Comparison of ENCODE assay signal across 27 cellular contexts in genomic region chr7:5183899-5184298, GRCh38.
"Had no signal": no experiment of that assay in that cellular context is flagged by ENCODE, and none has a peak within 500 bp of the region (broad histone marks: within the 10 kb centered on the region; RNA-seq: fewer than 3 reads in every experiment).

No MANE protein-coding gene starts in this region.

- H3K36me3 Mint-ChIP-seq: activated CD4-positive, alpha-beta memory T cell treated with anti-CD3 and anti-CD28 coated beads for 36 hours; activated naive CD8-positive, alpha-beta T cell; brain had no signal

- H3K9me3 Mint-ChIP-seq: activated CD4-positive, alpha-beta memory T cell treated with anti-CD3 and anti-CD28 coated beads for 36 hours; activated CD4-positive, alpha-beta T cell treated with anti-CD3 and anti-CD28 coated beads, Interleukin-2, amount 10 ng/mL, durations not matched to agents 24 days and 14 days; activated T-cell treated with anti-CD3 and anti-CD28 coated beads, Interleukin-2, amount 50 U/mL, for 4 hours; activated T-helper 17 cell treated with anti-CD3 and anti-CD28 coated beads, Interleukin-2, amount 50 U/mL, for 72 hours had no signal

- H3K4me1 Mint-ChIP-seq: activated CD4-positive, alpha-beta T cell treated with anti-CD3 and anti-CD28 coated beads for 36 hours; activated CD4-positive, alpha-beta T cell treated with anti-CD3 and anti-CD28 coated beads, Interleukin-2, amount 10 ng/mL, durations not matched to agents 24 days and 14 days; activated T-helper 17 cell treated with anti-CD3 and anti-CD28 coated beads, Interleukin-2, amount 50 U/mL, for 72 hours; brain had no signal

- H3K9me3 ChIP-seq: ascending aorta, breast epithelium, colonic mucosa, esophagus squamous epithelium had no signal

- H3K27me3 Mint-ChIP-seq: activated naive CD8-positive, alpha-beta T cell had no signal

- DNase-seq: activated CD4-positive, alpha-beta memory T cell treated with anti-CD3 and anti-CD28 coated beads for 36 hours; activated CD4-positive, alpha-beta T cell treated with anti-CD3 and anti-CD28 coated beads for 36 hours; activated CD4-positive, alpha-beta T cell treated with anti-CD3 and anti-CD28 coated beads, Interleukin-2, amount 10 ng/mL, durations not matched to agents 24 days and 14 days; activated CD4-positive, CD25-positive, alpha-beta regulatory T cell; activated CD4-positive, CD25-positive, alpha-beta regulatory T cell treated with anti-CD3 and anti-CD28 coated beads, Interleukin-2, amount 50 U/mL, for 72 hours; activated CD8-positive, alpha-beta memory T cell treated with anti-CD3 and anti-CD28 coated beads for 24 hours; activated effector memory CD4-positive, alpha-beta T cell treated with Interleukin-2 at 50 U/mL for 16 hours; activated gamma-delta T cell treated with Interleukin-2 at 50 U/mL for 16 hours; activated naive CD4-positive, alpha-beta T cell treated with anti-CD3 and anti-CD28 coated beads, Interleukin-2, amount 50 U/mL, for 16 hours; activated naive CD4-positive, alpha-beta T cell treated with Interleukin-2 at 50 U/mL for 16 hours; activated T-cell treated with anti-CD3 and anti-CD28 coated beads, Interleukin-2, amount 50 U/mL, for 4 hours; central memory CD4-positive, alpha-beta T cell; cerebellar nuclear complex; colonic mucosa; effector CD8-positive, alpha-beta T cell; esophagus squamous epithelium; foreskin melanocyte; head of caudate nucleus had no signal

- H3K4me3 ChIP-seq: ascending aorta, breast epithelium, cardiac muscle cell, colonic mucosa, esophagus squamous epithelium had no signal

- H3K36me3 ChIP-seq: ascending aorta, breast epithelium, cardiac muscle cell, colonic mucosa, esophagus squamous epithelium had no signal

- H3K4me1 ChIP-seq: ascending aorta, breast epithelium, colonic mucosa, esophagus squamous epithelium had no signal

- ATAC-seq: activated CD4-positive, alpha-beta T cell treated with anti-CD3 and anti-CD28 coated beads for 36 hours; activated T-cell treated with anti-CD3 and anti-CD28 coated beads, Interleukin-2, amount 50 U/mL, for 4 hours; activated T-helper 17 cell treated with anti-CD3 and anti-CD28 coated beads, Interleukin-2, amount 50 U/mL, for 72 hours had no signal

- H3K27me3 ChIP-seq: ascending aorta, breast epithelium, cardiac muscle cell, colonic mucosa, esophagus squamous epithelium had no signal

- H3K27ac Mint-ChIP-seq: activated CD4-positive, alpha-beta memory T cell treated with anti-CD3 and anti-CD28 coated beads for 36 hours; activated CD4-positive, alpha-beta T cell treated with anti-CD3 and anti-CD28 coated beads for 36 hours; activated CD4-positive, alpha-beta T cell treated with anti-CD3 and anti-CD28 coated beads, Interleukin-2, amount 10 ng/mL, durations not matched to agents 24 days and 14 days; activated T-helper 17 cell treated with anti-CD3 and anti-CD28 coated beads, Interleukin-2, amount 50 U/mL, for 72 hours; brain had no signal

- H3K27ac ChIP-seq: ascending aorta, breast epithelium, cardiac muscle cell, colonic mucosa, epithelial cell of prostate, esophagus squamous epithelium had no signal

- FAIRE-seq: endometrium, endothelial cell of umbilical vein had no signal

- H3K4me3 Mint-ChIP-seq: activated CD4-positive, alpha-beta memory T cell treated with anti-CD3 and anti-CD28 coated beads for 36 hours; activated CD4-positive, alpha-beta T cell treated with anti-CD3 and anti-CD28 coated beads for 36 hours; activated CD4-positive, alpha-beta T cell treated with anti-CD3 and anti-CD28 coated beads, Interleukin-2, amount 10 ng/mL, durations not matched to agents 24 days and 14 days; activated naive CD8-positive, alpha-beta T cell; activated T-cell treated with anti-CD3 and anti-CD28 coated beads, Interleukin-2, amount 50 U/mL, for 4 hours; activated T-helper 17 cell treated with anti-CD3 and anti-CD28 coated beads, Interleukin-2, amount 50 U/mL, for 72 hours; brain had no signal
